1 cellular context compared by ENCODE assay signal in the genomic region with DNA sequence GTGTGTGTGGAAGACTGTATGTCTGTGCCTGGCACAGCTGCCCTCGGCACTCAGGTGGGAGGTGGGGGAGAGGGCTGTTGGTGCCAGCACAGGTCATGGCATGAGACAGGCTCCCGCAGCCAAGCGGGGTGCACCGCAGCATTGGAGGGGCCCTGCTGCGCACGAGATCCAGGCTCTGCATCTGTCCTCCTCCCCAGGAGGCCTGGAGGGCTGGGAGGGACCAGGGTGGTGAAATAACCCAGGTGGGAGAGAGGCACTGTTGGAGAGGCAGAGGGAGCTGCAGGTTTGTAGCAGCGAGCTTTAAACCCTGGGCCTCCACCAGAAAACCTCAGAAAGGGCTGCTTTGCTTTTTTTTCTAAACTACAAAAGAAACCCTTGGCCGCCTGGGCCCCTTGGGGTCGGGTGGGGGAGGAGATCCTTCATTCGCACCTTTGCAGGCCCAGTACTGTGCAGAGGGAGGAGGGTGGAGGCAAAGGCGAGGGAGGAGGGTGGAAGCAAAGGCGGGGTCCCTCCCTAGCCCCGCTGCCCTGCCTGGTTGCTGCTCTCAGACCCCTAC.
TF ChIP-seq lines count a peak whose summit lies in the region.

No MANE protein-coding gene starts in this region.

TF ChIP-seq in HepG2, 621 proteins besides CTCF, POLR2A, EP300 and RAD21 (continued from another document and continues in another):
- TF ChIP-seq HMG20B (CRISPR knock-in tag; conservative IDR thresholded peaks at IDR 0.05): no peak
- 0 out of 2 replicates have a peak, but pooled peaks have one; percentile 28 for TF ChIP-seq PAXIP1 (CRISPR knock-in tag; conservative IDR thresholded peaks at IDR 0.05)
- TF ChIP-seq HNRNPLL (IDR thresholded peaks at IDR 0.05; ENCODE audit: low read depth, low read length, poor library complexity, severe bottlenecking): no peak
- TF ChIP-seq PHF5A (CRISPR knock-in tag; IDR thresholded peaks at IDR 0.05; ENCODE audit: low read depth, unreplicated experiment): no peak
- no peak for TF ChIP-seq ZNF350 (CRISPR knock-in tag; IDR thresholded peaks at IDR 0.05; ENCODE audit: borderline replicate concordance, low read depth)
- TF ChIP-seq ZNF383 (CRISPR knock-in tag; IDR thresholded peaks at IDR 0.05; ENCODE audit: borderline replicate concordance): no peak
- TF ChIP-seq, protein P1, sequence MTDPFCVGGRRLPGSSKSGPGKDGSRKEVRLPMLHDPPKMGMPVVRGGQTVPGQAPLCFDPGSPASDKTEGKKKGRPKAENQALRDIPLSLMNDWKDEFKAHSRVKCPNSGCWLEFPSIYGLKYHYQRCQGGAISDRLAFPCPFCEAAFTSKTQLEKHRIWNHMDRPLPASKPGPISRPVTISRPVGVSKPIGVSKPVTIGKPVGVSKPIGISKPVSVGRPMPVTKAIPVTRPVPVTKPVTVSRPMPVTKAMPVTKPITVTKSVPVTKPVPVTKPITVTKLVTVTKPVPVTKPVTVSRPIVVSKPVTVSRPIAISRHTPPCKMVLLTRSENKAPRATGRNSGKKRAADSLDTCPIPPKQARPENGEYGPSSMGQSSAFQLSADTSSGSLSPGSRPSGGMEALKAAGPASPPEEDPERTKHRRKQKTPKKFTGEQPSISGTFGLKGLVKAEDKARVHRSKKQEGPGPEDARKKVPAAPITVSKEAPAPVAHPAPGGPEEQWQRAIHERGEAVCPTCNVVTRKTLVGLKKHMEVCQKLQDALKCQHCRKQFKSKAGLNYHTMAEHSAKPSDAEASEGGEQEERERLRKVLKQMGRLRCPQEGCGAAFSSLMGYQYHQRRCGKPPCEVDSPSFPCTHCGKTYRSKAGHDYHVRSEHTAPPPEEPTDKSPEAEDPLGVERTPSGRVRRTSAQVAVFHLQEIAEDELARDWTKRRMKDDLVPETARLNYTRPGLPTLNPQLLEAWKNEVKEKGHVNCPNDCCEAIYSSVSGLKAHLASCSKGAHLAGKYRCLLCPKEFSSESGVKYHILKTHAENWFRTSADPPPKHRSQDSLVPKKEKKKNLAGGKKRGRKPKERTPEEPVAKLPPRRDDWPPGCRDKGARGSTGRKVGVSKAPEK (CRISPR knock-in tag; IDR thresholded peaks at IDR 0.05; ENCODE audit: borderline replicate concordance): no peak
- no peak for TF ChIP-seq ZBTB42 (CRISPR knock-in tag; IDR thresholded peaks at IDR 0.05)
- TF ChIP-seq, protein P2, sequence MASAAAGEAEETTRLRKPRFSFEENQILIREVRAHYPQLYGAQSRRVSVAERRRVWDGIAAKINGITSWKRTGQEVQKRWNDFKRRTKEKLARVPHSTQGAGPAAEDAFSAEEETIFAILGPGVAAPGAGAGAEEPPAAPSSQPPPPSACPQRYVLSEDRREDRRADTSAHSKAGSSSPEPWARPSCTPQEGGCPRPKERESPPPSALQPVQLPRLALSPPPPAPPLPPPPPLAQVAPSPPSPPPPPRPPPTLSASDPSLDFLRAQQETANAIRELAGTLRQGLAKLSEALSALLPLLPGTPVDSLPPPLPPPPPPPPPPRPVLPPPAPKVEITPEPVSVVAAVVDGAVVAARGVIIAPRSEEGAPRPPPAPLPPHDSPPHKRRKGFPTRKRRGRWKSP (CRISPR knock-in tag; IDR thresholded peaks at IDR 0.05): no peak
- TF ChIP-seq ZNF30 (CRISPR knock-in tag; IDR thresholded peaks at IDR 0.05): no peak
- TF ChIP-seq EHMT2 (IDR thresholded peaks at IDR 0.05; ENCODE audit: borderline replicate concordance, low read depth, low read length): no peak
- no peak for TF ChIP-seq GPN1 (CRISPR knock-in tag; IDR thresholded peaks at IDR 0.05; ENCODE audit: borderline replicate concordance)
- TF ChIP-seq DRAP1 (CRISPR knock-in tag; IDR thresholded peaks at IDR 0.05): no peak
- no peak for TF ChIP-seq ZNF589 (CRISPR knock-in tag; conservative IDR thresholded peaks at IDR 0.05)
- TF ChIP-seq ZBTB2 (CRISPR knock-in tag; IDR thresholded peaks at IDR 0.05; ENCODE audit: low read depth): no peak
- 0 out of 2 replicates have a peak, but pooled peaks have one; percentile 45 for TF ChIP-seq HNRNPL (IDR thresholded peaks at IDR 0.05; ENCODE audit: low read depth, low read length)
- peak; percentile 29; the same call in 1 of the 2 replicates for TF ChIP-seq ZFP91 (CRISPR knock-in tag; IDR thresholded peaks at IDR 0.05; ENCODE audit: borderline replicate concordance)
- TF ChIP-seq HHEX (CRISPR knock-in tag; IDR thresholded peaks at IDR 0.05): no peak
- TF ChIP-seq ZNF7 (CRISPR knock-in tag; IDR thresholded peaks at IDR 0.05): no peak
- no peak for TF ChIP-seq CSRNP1 (CRISPR knock-in tag; IDR thresholded peaks at IDR 0.05)
- no peak for TF ChIP-seq CHD2 (IDR thresholded peaks at IDR 0.05; ENCODE audit: low read depth, low read length)
- TF ChIP-seq, protein P3, sequence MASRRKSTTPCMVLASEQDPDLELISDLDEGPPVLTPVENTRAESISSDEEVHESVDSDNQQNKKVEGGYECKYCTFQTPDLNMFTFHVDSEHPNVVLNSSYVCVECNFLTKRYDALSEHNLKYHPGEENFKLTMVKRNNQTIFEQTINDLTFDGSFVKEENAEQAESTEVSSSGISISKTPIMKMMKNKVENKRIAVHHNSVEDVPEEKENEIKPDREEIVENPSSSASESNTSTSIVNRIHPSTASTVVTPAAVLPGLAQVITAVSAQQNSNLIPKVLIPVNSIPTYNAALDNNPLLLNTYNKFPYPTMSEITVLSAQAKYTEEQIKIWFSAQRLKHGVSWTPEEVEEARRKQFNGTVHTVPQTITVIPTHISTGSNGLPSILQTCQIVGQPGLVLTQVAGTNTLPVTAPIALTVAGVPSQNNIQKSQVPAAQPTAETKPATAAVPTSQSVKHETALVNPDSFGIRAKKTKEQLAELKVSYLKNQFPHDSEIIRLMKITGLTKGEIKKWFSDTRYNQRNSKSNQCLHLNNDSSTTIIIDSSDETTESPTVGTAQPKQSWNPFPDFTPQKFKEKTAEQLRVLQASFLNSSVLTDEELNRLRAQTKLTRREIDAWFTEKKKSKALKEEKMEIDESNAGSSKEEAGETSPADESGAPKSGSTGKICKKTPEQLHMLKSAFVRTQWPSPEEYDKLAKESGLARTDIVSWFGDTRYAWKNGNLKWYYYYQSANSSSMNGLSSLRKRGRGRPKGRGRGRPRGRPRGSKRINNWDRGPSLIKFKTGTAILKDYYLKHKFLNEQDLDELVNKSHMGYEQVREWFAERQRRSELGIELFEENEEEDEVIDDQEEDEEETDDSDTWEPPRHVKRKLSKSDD (CRISPR knock-in tag; IDR thresholded peaks at IDR 0.05; ENCODE audit: low read depth): no peak
- no peak for TF ChIP-seq ZNF614 (CRISPR knock-in tag; IDR thresholded peaks at IDR 0.05; ENCODE audit: borderline replicate concordance)
- TF ChIP-seq ZC3H13 (CRISPR knock-in tag; IDR thresholded peaks at IDR 0.05): no peak
- no peak for TF ChIP-seq FOXC1 (CRISPR knock-in tag; IDR thresholded peaks at IDR 0.05; ENCODE audit: borderline replicate concordance)
- TF ChIP-seq ZNF251 (CRISPR knock-in tag; IDR thresholded peaks at IDR 0.05): no peak
- TF ChIP-seq, protein P4, sequence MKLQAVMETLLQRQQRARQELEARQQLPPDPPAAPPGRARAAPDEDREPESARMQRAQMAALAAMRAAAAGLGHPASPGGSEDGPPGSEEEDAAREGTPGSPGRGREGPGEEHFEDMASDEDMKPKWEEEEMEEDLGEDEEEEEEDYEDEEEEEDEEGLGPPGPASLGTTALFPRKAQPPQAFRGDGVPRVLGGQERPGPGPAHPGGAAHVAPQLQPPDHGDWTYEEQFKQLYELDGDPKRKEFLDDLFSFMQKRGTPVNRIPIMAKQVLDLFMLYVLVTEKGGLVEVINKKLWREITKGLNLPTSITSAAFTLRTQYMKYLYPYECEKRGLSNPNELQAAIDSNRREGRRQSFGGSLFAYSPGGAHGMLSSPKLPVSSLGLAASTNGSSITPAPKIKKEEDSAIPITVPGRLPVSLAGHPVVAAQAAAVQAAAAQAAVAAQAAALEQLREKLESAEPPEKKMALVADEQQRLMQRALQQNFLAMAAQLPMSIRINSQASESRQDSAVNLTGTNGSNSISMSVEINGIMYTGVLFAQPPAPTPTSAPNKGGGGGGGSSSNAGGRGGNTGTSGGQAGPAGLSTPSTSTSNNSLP (IDR thresholded peaks at IDR 0.05; ENCODE audit: low read depth, low read length): no peak
- no peak for TF ChIP-seq SSRP1 (CRISPR knock-in tag; IDR thresholded peaks at IDR 0.05)
- TF ChIP-seq ZNF782 (CRISPR knock-in tag; IDR thresholded peaks at IDR 0.05; ENCODE audit: borderline replicate concordance): no peak
- no peak for TF ChIP-seq ZNF850 (CRISPR knock-in tag; conservative IDR thresholded peaks at IDR 0.05)
- 0 out of 2 replicates have a peak, but pooled peaks have one; percentile 16 for TF ChIP-seq ARID5B (CRISPR knock-in tag; IDR thresholded peaks at IDR 0.05)
- TF ChIP-seq SIN3B (IDR thresholded peaks at IDR 0.05; ENCODE audit: low read length): no peak
